ENCODE assay signal across 1 cellular context in genomic region chr14:54533100-54533499, GRCh38.
TF ChIP-seq lines count a peak whose summit lies in the region.

No MANE protein-coding gene starts in this region.

TF ChIP-seq in HepG2, 621 proteins besides CTCF, POLR2A, EP300 and RAD21:
- no peak for TF ChIP-seq POLR2G (IDR thresholded peaks at IDR 0.05; ENCODE audit: low read depth, low read length)
- TF ChIP-seq BHLHE40 (IDR thresholded peaks at IDR 0.05; ENCODE audit: low read length), result no peak
- TF ChIP-seq TSC22D2 (CRISPR knock-in tag; IDR thresholded peaks at IDR 0.05; ENCODE audit: borderline replicate concordance), result no peak
- no peak for TF ChIP-seq FOXK2 (IDR thresholded peaks at IDR 0.05)
- TF ChIP-seq ZFYVE20 (CRISPR knock-in tag; IDR thresholded peaks at IDR 0.05; ENCODE audit: borderline replicate concordance, low read depth), result no peak
- TF ChIP-seq ZNF605 (CRISPR knock-in tag; IDR thresholded peaks at IDR 0.05), result no peak
- TF ChIP-seq ZC3H13 (CRISPR knock-in tag; IDR thresholded peaks at IDR 0.05), result no peak
- no peak for TF ChIP-seq POLR2AphosphoS2 (IDR thresholded peaks at IDR 0.05; ENCODE audit: low read depth, low read length)
- TF ChIP-seq ZNF552 (CRISPR knock-in tag; IDR thresholded peaks at IDR 0.05; ENCODE audit: borderline replicate concordance), result no peak
- no peak for TF ChIP-seq ZNF580 (CRISPR knock-in tag; IDR thresholded peaks at IDR 0.05; ENCODE audit: borderline replicate concordance, low read depth)
- TF ChIP-seq DDIT3 (CRISPR knock-in tag; IDR thresholded peaks at IDR 0.05), result no peak
- no peak for TF ChIP-seq ARID4A (CRISPR knock-in tag; IDR thresholded peaks at IDR 0.05; ENCODE audit: borderline replicate concordance)
- TF ChIP-seq SRF (IDR thresholded peaks at IDR 0.05; ENCODE audit: low read depth, low read length), result no peak
- TF ChIP-seq ZNF230 (CRISPR knock-in tag; IDR thresholded peaks at IDR 0.05), result no peak
- TF ChIP-seq CENPT (CRISPR knock-in tag; IDR thresholded peaks at IDR 0.05; ENCODE audit: low read depth), result no peak
- no peak for TF ChIP-seq ZNF678 (CRISPR knock-in tag; IDR thresholded peaks at IDR 0.05)
- TF ChIP-seq NR2F2 (IDR thresholded peaks at IDR 0.05; ENCODE audit: borderline replicate concordance, low read depth), result no peak
TF ChIP-seq in HepG2: peak in this region for 0.
